In genomic region chr5:180090769-180091546, GRCh38 we compare ENCODE assay signal across 8 cellular contexts. TPM values are rescaled to one million over a fixed set of nuclear protein-coding genes. Genes with fewer than 3 reads are reported as not detected.
DNase-seq lines count a peak whose midpoint lies in the region; ATAC-seq and TF ChIP-seq lines count a peak whose summit lies in the region.

No MANE protein-coding gene starts in this region.

- ATAC-seq in left lobe of liver: peak; percentile 82

- 23 to 28% methylated on average over 17 of the region's 17 CpGs for WGBS in testis, 2 donors

- in situ Hi-C loops in brain microvascular endothelial cell (cut with HindIII; ENCODE audit: low pct_ligation_motif_present, low sequenced_read_pairs): no loop called here

- DNase-seq in GDM1 (lab: John Stamatoyannopoulos, UW) (peak; percentile 29), NOMO-1 treated with dmso at 0.1 percent for 144 hours (lab: John Stamatoyannopoulos, UW; ENCODE audit: unreplicated experiment) (peak; percentile 21), brain microvascular endothelial cell (peak; percentile 36), left lobe of liver (ENCODE audit: low spot score) (peak; percentile 82), testis (peak; percentile 46), germinal center (ENCODE audit: low spot score) (no peak), NK-92 (lab: John Stamatoyannopoulos, UW; ENCODE audit: unreplicated experiment) (no peak)

- TF ChIP-seq POLR2A in testis (IDR thresholded peaks at IDR 0.05): no peak

- TF ChIP-seq CTCF in 22Rv1 (IDR thresholded peaks at IDR 0.05): peak; percentile 52
- peak; percentile 53 for TF ChIP-seq CTCF in brain microvascular endothelial cell (IDR thresholded peaks at IDR 0.05; ENCODE audit: low read depth, low read length, missing control alignments)
- TF ChIP-seq CTCF in testis (IDR thresholded peaks at IDR 0.05): peak in 1 of 3 experiments; percentile 16

- peaks cover 6% of the 10 kb centered on the region for H3K4me1 ChIP-seq in testis

- no peaks in the 10 kb centered on the region for H3K36me3 ChIP-seq in brain microvascular endothelial cell (replicated peaks)
- H3K36me3 ChIP-seq in testis (ENCODE audit: low read depth, missing control alignments): no peaks in the 10 kb centered on the region

- no peaks in the 10 kb centered on the region for H3K9me3 ChIP-seq in testis

- H3K4me3 ChIP-seq in brain microvascular endothelial cell (ENCODE audit: low read depth, low read length): peak overlapping the region; percentile 22
- H3K4me3 ChIP-seq in testis: peak overlapping the region; percentile 55 to 67

- H3K27me3 ChIP-seq in brain microvascular endothelial cell (replicated peaks) (no peaks in the 10 kb centered on the region), testis (no peaks in the 10 kb centered on the region)

- intact Hi-C loops in testis (cut with DNase I; ENCODE audit: low total_unique reads): no loop called here

- no peak overlapping the region for H3K27ac ChIP-seq in 22Rv1
- H3K27ac ChIP-seq in brain microvascular endothelial cell: no peak overlapping the region
- peak overlapping the region; percentile 46 to 91 for H3K27ac ChIP-seq in testis

RNA-seq across cellular contexts. Expression of gene RNF130, which starts 19.4 kb away (rescaled TPM):
- total RNA-seq in left lobe of liver: 102 TPM
- total RNA-seq in testis: 10 to 100 TPM; 56.5 to 65.0 TPM
- 44.3 TPM for polyA plus RNA-seq in testis (ENCODE audit: insufficient read depth, low read depth, low replicate concordance)

Comparison
In these comparisons a context has a peak if more than half of its experiments do, and no peak if none do; other contexts are left out.
1. H3K27ac ChIP-seq: peak in testis (2 of 2); none in 22Rv1 (single experiment) and brain microvascular endothelial cell (single experiment).
2. DNase-seq: peak in GDM1 (single experiment), NOMO-1 treated with dmso at 0.1 percent for 144 hours (single experiment), brain microvascular endothelial cell (single experiment), left lobe of liver (single experiment) and testis (single experiment); none in germinal center (single experiment) and NK-92 (single experiment).